In genomic region chr2:36338124-36338826, GRCh38 we compare ENCODE assay signal across 26 cellular contexts. TPM values are rescaled to one million over a fixed set of nuclear protein-coding genes. Genes with fewer than 3 reads are reported as not detected.
A peak's percentile ranks its signal among the peaks of the same experiment; 100 is the strongest.
DNase-seq lines count a peak whose midpoint lies in the region; ATAC-seq, FAIRE-seq and TF ChIP-seq lines count a peak whose summit lies in the region.
"Had no signal": no experiment of that assay in that cellular context is flagged by ENCODE, and none has a peak within 500 bp of the region (broad histone marks: within the 10 kb centered on the region; RNA-seq: fewer than 3 reads in every experiment).

No MANE protein-coding gene starts in this region.

- H2BK15ac ChIP-seq in mesenchymal stem cell (ENCODE audit: low read depth, poor library complexity, severe bottlenecking): no peak overlapping the region

- no peak overlapping the region for H3K23ac ChIP-seq in mesenchymal stem cell (ENCODE audit: low read length in 2 of 2)

- H4K20me1 ChIP-seq in HepG2 (ENCODE audit: insufficient read depth, low read length): no peaks in the 10 kb centered on the region

- POLR2A ChIA-PET in HepG2 (lab: Yijun Ruan, JAX): no interaction called here

- H2BK5ac ChIP-seq in mesenchymal stem cell (ENCODE audit: low read depth, low read length, poor library complexity, severe bottlenecking): peak overlapping the region; percentile 76

- DNase-seq in HepG2 (ENCODE audit: low spot score) (no peak), right lobe of liver (no peak), adipocyte (ENCODE audit: low read depth) (no peak), mesenchymal stem cell (no peak), type B pancreatic cell (ENCODE audit: extremely low spot score, unreplicated experiment) (no peak)
- no peak for DNase-seq in effector memory CD4-positive, alpha-beta T cell
- DNase-seq: 8988T; activated CD8-positive, alpha-beta T cell treated with anti-CD3 and anti-CD28 coated beads, Interleukin-2, amount 10 ng/mL, durations not matched to agents 7 days and 5 days; activated naive CD4-positive, alpha-beta T cell; activated T-cell treated with anti-CD3 and anti-CD28 coated beads, Interleukin-2, amount 50 U/mL, for 1 hour; amygdala; BE2C; DND-41; left ventricle myocardium inferior; NCI-H1436 treated with DMSO at 0.1 percent for 48 hours; NCI-H2171 treated with DMSO at 0.1 percent for 48 hours; NCI-H524 treated with DMSO at 0.1 percent for 48 hours; stimulated activated CD4-positive, alpha-beta T cell treated with anti-CD3 and anti-CD28 coated beads, Interleukin-2, amount 100 ng/mL, for 48 hours; stimulated activated naive CD4-positive, alpha-beta T cell; T-helper 9 cell had no signal

- H3K14ac ChIP-seq in mesenchymal stem cell (ENCODE audit: low read length in 2 of 2): no peak overlapping the region

- CTCF ChIA-PET in HepG2 (lab: Yijun Ruan, JAX; ENCODE audit: low intra/inter-chr PET ratio, low total read pairs): no interaction called here

- H2BK12ac ChIP-seq in mesenchymal stem cell (ENCODE audit: low read length in 2 of 2): peak overlapping the region; percentile 6 to 63

- no peak overlapping the region for H3K4me3 Mint-ChIP-seq in type B pancreatic cell
- H3K4me3 Mint-ChIP-seq: activated CD8-positive, alpha-beta T cell treated with anti-CD3 and anti-CD28 coated beads, Interleukin-2, amount 10 ng/mL, durations not matched to agents 7 days and 5 days had no signal

- H3K27ac Mint-ChIP-seq in type B pancreatic cell: no peak overlapping the region

- H3K79me1 ChIP-seq in mesenchymal stem cell (replicated peaks; ENCODE audit: low read length, poor library complexity, severe bottlenecking): no peaks in the 10 kb centered on the region

- TF ChIP-seq POLR2A in HepG2 (IDR thresholded peaks at IDR 0.05; ENCODE audit: insufficient read depth in 1 of 2, low read depth in 2 of 2, low read length in 2 of 2): no peak
- no peak for TF ChIP-seq POLR2A in right lobe of liver (IDR thresholded peaks at IDR 0.05)

- H2AFZ ChIP-seq in HepG2 (ENCODE audit: low read length) (no peak overlapping the region), mesenchymal stem cell (ENCODE audit: low read depth, low read length) (no peak overlapping the region)

- FAIRE-seq in HepG2 (lab: Jason Lieb, UNC): no peak
- FAIRE-seq: K562 had no signal

- peaks cover 6% of the 10 kb centered on the region for H3K4me1 Mint-ChIP-seq in type B pancreatic cell (ENCODE audit: unreplicated experiment)

- H3K4me2 ChIP-seq in HepG2 (ENCODE audit: low read depth, low read length): no peak overlapping the region
- H3K4me2 ChIP-seq in mesenchymal stem cell (ENCODE audit: low read length, poor library complexity, severe bottlenecking): no peak overlapping the region

- H3K27me3 ChIP-seq in HepG2 (ENCODE audit: control insufficient read depth in 1 of 2, insufficient read depth in 2 of 2, low read length in 2 of 2) (no peaks in the 10 kb centered on the region), right lobe of liver (no peaks in the 10 kb centered on the region), adipocyte (replicated peaks; ENCODE audit: control insufficient read depth, insufficient read depth, low read length) (no peaks in the 10 kb centered on the region), mesenchymal stem cell (ENCODE audit: control insufficient read depth in 1 of 2, insufficient read depth in 1 of 2, low read length in 2 of 2) (no peaks in the 10 kb centered on the region)
- no peaks in the 10 kb centered on the region for H3K27me3 ChIP-seq in effector memory CD4-positive, alpha-beta T cell (replicated peaks; ENCODE audit: control insufficient read depth, insufficient read depth, low read length, poor library complexity, severe bottlenecking)
- H3K27me3 ChIP-seq: BE2C had no signal

- H3K27ac ChIP-seq in HepG2 (ENCODE audit: extremely low read length, insufficient read depth, low read length) (no peak overlapping the region), right lobe of liver (no peak overlapping the region), mesenchymal stem cell (ENCODE audit: low read length, poor library complexity, severe bottlenecking) (peak overlapping the region; percentile 95)
- no peak overlapping the region for H3K27ac ChIP-seq in effector memory CD4-positive, alpha-beta T cell (ENCODE audit: insufficient read depth, low read length, poor library complexity, severe bottlenecking)
- H3K27ac ChIP-seq: cardiac muscle cell, left ventricle myocardium inferior, thoracic aorta had no signal

- no peak overlapping the region for H4K8ac ChIP-seq in mesenchymal stem cell (ENCODE audit: low read length)

- no peaks in the 10 kb centered on the region for H3K9me3 Mint-ChIP-seq in type B pancreatic cell

- H3K18ac ChIP-seq in mesenchymal stem cell (ENCODE audit: low read depth in 1 of 2, low read length in 2 of 2): peak overlapping the region in 1 of 2 experiments; percentile 78

- TF ChIP-seq EP300 in HepG2 (IDR thresholded peaks at IDR 0.05; ENCODE audit: low read depth in 2 of 2, low read length in 2 of 2): no peak
- no peak for TF ChIP-seq EP300 in HepG2 (CRISPR knock-in tag; IDR thresholded peaks at IDR 0.05; ENCODE audit: borderline replicate concordance)

- H3K36me3 ChIP-seq in HepG2 (replicated peaks in 1 of 2; ENCODE audit: control insufficient read depth in 1 of 2, insufficient read depth in 2 of 2, low read length in 2 of 2): no peaks in the 10 kb centered on the region
- no peaks in the 10 kb centered on the region for H3K36me3 ChIP-seq in right lobe of liver
- H3K36me3 ChIP-seq in adipocyte (ENCODE audit: control insufficient read depth, insufficient read depth, low read length, severe bottlenecking): no peaks in the 10 kb centered on the region
- no peaks in the 10 kb centered on the region for H3K36me3 ChIP-seq in mesenchymal stem cell (ENCODE audit: control insufficient read depth in 1 of 2, insufficient read depth in 2 of 2, low read depth in 1 of 2, low read length in 2 of 2)
- H3K36me3 ChIP-seq in effector memory CD4-positive, alpha-beta T cell (ENCODE audit: control insufficient read depth, insufficient read depth, low read length): no peaks in the 10 kb centered on the region
- H3K36me3 ChIP-seq: BE2C, cardiac muscle cell, HAP-1, left ventricle myocardium inferior, thoracic aorta had no signal

- ATAC-seq in HepG2 (peak; percentile 54; the same call in 2 of the 3 replicates), right lobe of liver (no peak), HG02759 (IDR thresholded peaks at IDR 0.05; ENCODE audit: unreplicated experiment) (no peak), GM19397 (IDR thresholded peaks at IDR 0.05; ENCODE audit: unreplicated experiment) (no peak)
- ATAC-seq: activated CD8-positive, alpha-beta T cell treated with anti-CD3 and anti-CD28 coated beads, Interleukin-2, amount 10 ng/mL, durations not matched to agents 7 days and 5 days; K562 had no signal

- in situ Hi-C loops in HepG2 (cut with HindIII; ENCODE audit: extremely low pct_ligation_motif_present, low pct_unique_long_range_greater_than_20kb): no loop called here

- peak overlapping the region in 1 of 2 experiments; percentile 86 for H3K4ac ChIP-seq in mesenchymal stem cell (ENCODE audit: low read depth in 1 of 2, low read length in 2 of 2)

- H3K36me3 Mint-ChIP-seq in type B pancreatic cell: no peaks in the 10 kb centered on the region

- WGBS in HepG2 (ENCODE audit: low lambda C conversion rate): 3% methylated on average over 3 of the region's 3 CpGs
- 24% methylated on average over 3 of the region's 3 CpGs for WGBS in right lobe of liver (ENCODE audit: insufficient coverage, low coverage, low lambda C conversion rate, missing lambda C conversion rate)
- 86% methylated on average over 2 of the region's 3 CpGs for WGBS in mesenchymal stem cell

- H3K79me2 ChIP-seq in HepG2 (ENCODE audit: insufficient read depth, low read length): no peaks in the 10 kb centered on the region

- H3K4me1 ChIP-seq in HepG2 (ENCODE audit: insufficient read depth, low read length) (peaks cover 10% of the 10 kb centered on the region), right lobe of liver (no peaks in the 10 kb centered on the region), adipocyte (ENCODE audit: control insufficient read depth, insufficient read depth, low read length) (peaks cover 14% of the 10 kb centered on the region), mesenchymal stem cell (ENCODE audit: control insufficient read depth, insufficient read depth, low read depth, low read length) (peaks cover 9% of the 10 kb centered on the region)
- H3K4me1 ChIP-seq in effector memory CD4-positive, alpha-beta T cell (ENCODE audit: control insufficient read depth, insufficient read depth, low read length, poor library complexity, severe bottlenecking): no peaks in the 10 kb centered on the region
- H3K4me1 ChIP-seq: BE2C, HAP-1, left ventricle myocardium inferior had no signal

- intact Hi-C loops in HepG2 (cut with micrococcal nuclease; ENCODE audit: unreplicated experiment) (no loop called here), right lobe of liver (cut with DNase I) (no loop called here)

- H3K4me3 ChIP-seq in HepG2 (replicated peaks in 1 of 3; ENCODE audit: insufficient read depth in 1 of 3, low read depth in 2 of 3, low read length in 3 of 3) (no peak overlapping the region), right lobe of liver (no peak overlapping the region), adipocyte (ENCODE audit: low read length) (no peak overlapping the region), mesenchymal stem cell (ENCODE audit: insufficient read depth in 1 of 2, low read depth in 1 of 2, low read length in 2 of 2) (no peak overlapping the region)
- no peak overlapping the region for H3K4me3 ChIP-seq in effector memory CD4-positive, alpha-beta T cell (ENCODE audit: insufficient read depth, low read depth, low read length, poor library complexity, severe bottlenecking)
- H3K4me3 ChIP-seq: cardiac muscle cell, HAP-1, K562, left ventricle myocardium inferior, thoracic aorta had no signal

- no TSS peak for BruUV-seq in HepG2 (replicated peaks; lab: Mats Ljungman, UMichigan)

- TF ChIP-seq CTCF in HepG2 (CRISPR knock-in tag; IDR thresholded peaks at IDR 0.05): no peak
- no peak for TF ChIP-seq CTCF in right lobe of liver (IDR thresholded peaks at IDR 0.05)
- no peak for TF ChIP-seq CTCF in type B pancreatic cell (conservative IDR thresholded peaks at IDR 0.05)

- no peaks in the 10 kb centered on the region for H3K9me3 ChIP-seq in HepG2 (ENCODE audit: low read length)
- no peaks in the 10 kb centered on the region for H3K9me3 ChIP-seq in right lobe of liver
- no peaks in the 10 kb centered on the region for H3K9me3 ChIP-seq in adipocyte (ENCODE audit: control insufficient read depth, low read length)
- H3K9me3 ChIP-seq in mesenchymal stem cell (ENCODE audit: control insufficient read depth, low read length): no peaks in the 10 kb centered on the region
- H3K9me3 ChIP-seq in effector memory CD4-positive, alpha-beta T cell (ENCODE audit: control insufficient read depth, low read length): no peaks in the 10 kb centered on the region
- H3K9me3 ChIP-seq: BE2C, HAP-1, left ventricle myocardium inferior, thoracic aorta had no signal

- H3K27me3 Mint-ChIP-seq in type B pancreatic cell: peaks cover 7% of the 10 kb centered on the region

- H4K91ac ChIP-seq in mesenchymal stem cell (ENCODE audit: low read length): no peak overlapping the region

- peak overlapping the region; percentile 55 for H2AK5ac ChIP-seq in mesenchymal stem cell (ENCODE audit: low read length, severe bottlenecking)

- no peak for TF ChIP-seq RAD21 in HepG2 (CRISPR knock-in tag; IDR thresholded peaks at IDR 0.05)

- H2BK120ac ChIP-seq in mesenchymal stem cell (ENCODE audit: low read depth, low read length): no peak overlapping the region

- H3K9ac ChIP-seq in HepG2 (ENCODE audit: insufficient read depth, low read depth, low read length): no peak overlapping the region
- peak overlapping the region; percentile 36 for H3K9ac ChIP-seq in adipocyte (ENCODE audit: low read length)
- H3K9ac ChIP-seq in mesenchymal stem cell (ENCODE audit: low read length): no peak overlapping the region

RNA-seq across cellular contexts. Expression of gene CRIM1, which starts 17.3 kb away (rescaled TPM):
- total RNA-seq in HepG2 (2016; rRNA removed; fragmentation: Illumina TruSeq; extraction: Trizol) (21.5 and 39.1 TPM in 2 replicates), right lobe of liver (10 to 100 TPM in 4 of 6 experiments, 1 to 10 TPM in 2; 4.2 to 30.5 (median 16.7) TPM), type B pancreatic cell (ENCODE audit: low replicate concordance) (24.4 and 30.3 TPM in 2 replicates)
- 87.0 and 95.7 TPM in 2 replicates for total RNA-seq in HepG2 (2016; cell fraction: cytosol; rRNA removed; fragmentation: Illumina TruSeq; extraction: Trizol; ENCODE audit: low read depth)
- total RNA-seq in HepG2 (2016; cell fraction: insoluble cytoplasmic fraction; rRNA removed; fragmentation: Illumina TruSeq; extraction: Trizol): 19.5 and 37.7 TPM in 2 replicates
- total RNA-seq in HepG2 (2016; cell fraction: membrane; rRNA removed; fragmentation: Illumina TruSeq; extraction: Trizol): 21.6 and 24.0 TPM in 2 replicates
- 70.5 and 71.4 TPM in 2 replicates for total RNA-seq in HepG2 (2016; cell fraction: nucleus; rRNA removed; fragmentation: Illumina TruSeq; extraction: Trizol)
- 61.6 and 69.9 TPM in 2 replicates for polyA plus RNA-seq in HepG2 (2011; rRNA removed)
- polyA plus RNA-seq in HepG2 (2011; cell fraction: cytosol; rRNA removed): 47.0 and 57.8 TPM in 2 replicates
- polyA plus RNA-seq in HepG2 (2011; cell fraction: nucleus; rRNA removed): 59.9 and 71.8 TPM in 2 replicates
- 47.6 and 59.6 TPM in 2 replicates for polyA plus RNA-seq in HepG2 (2012)
- 1.1 and 2.4 TPM in 2 replicates for polyA plus RNA-seq in HepG2 (2016; cell fraction: cytosol; fragmentation: Illumina TruSeq; extraction: Trizol; ENCODE audit: low read depth)
- 14.9 and 16.1 TPM in 2 replicates for polyA plus RNA-seq in HepG2 (2016; cell fraction: insoluble cytoplasmic fraction; fragmentation: Illumina TruSeq; extraction: Trizol; ENCODE audit: low read depth)
- 3.8 and 5.1 TPM in 2 replicates for polyA plus RNA-seq in HepG2 (2016; cell fraction: membrane; fragmentation: Illumina TruSeq; extraction: Trizol; ENCODE audit: low read depth)
- 36.1 and 38.6 TPM in 2 replicates for polyA plus RNA-seq in HepG2 (2016; cell fraction: nucleus; fragmentation: Illumina TruSeq; extraction: Trizol; ENCODE audit: insufficient read depth, low read depth)
- polyA minus RNA-seq in HepG2 (2011; rRNA and poly(A)+ RNA removed; ENCODE audit: low replicate concordance): 452 and 516 TPM in 2 replicates
- 226 and 235 TPM in 2 replicates for polyA minus RNA-seq in HepG2 (2011; cell fraction: cytosol; rRNA and poly(A)+ RNA removed)
- 306 and 348 TPM in 2 replicates for polyA minus RNA-seq in HepG2 (2011; cell fraction: nucleus; rRNA and poly(A)+ RNA removed)
- 70.6 TPM for polyA plus RNA-seq in mesenchymal stem cell (2013, experiment 1 of 2)
- 70.6 TPM for polyA plus RNA-seq in mesenchymal stem cell (2013, experiment 2 of 2)
